2 cellular contexts compared by ENCODE assay signal in genomic region chr3:48569808-48570450, GRCh38.
TF ChIP-seq lines count a peak whose summit lies in the region.

No MANE protein-coding gene starts in this region.

TF ChIP-seq in IMR-90, 13 proteins besides CTCF, POLR2A, EP300 and RAD21:
- no peak for TF ChIP-seq CEBPB (IDR thresholded peaks at IDR 0.05; ENCODE audit: low read depth, low read length)

TF ChIP-seq in K562, 482 proteins besides CTCF, POLR2A, EP300 and RAD21:
- TF ChIP-seq, protein P1, sequence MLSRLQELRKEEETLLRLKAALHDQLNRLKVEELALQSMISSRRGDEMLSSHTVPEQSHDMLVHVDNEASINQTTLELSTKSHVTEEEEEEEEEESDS (CRISPR knock-in tag; IDR thresholded peaks at IDR 0.05) = no peak
- peak; percentile 65 for TF ChIP-seq ZNF263 (CRISPR knock-in tag; IDR thresholded peaks at IDR 0.05; ENCODE audit: borderline replicate concordance)
